Comparison of ENCODE assay signal across 32 cellular contexts in genomic region chr17:82656266-82656665, GRCh38.
"Had no signal": no experiment of that assay in that cellular context is flagged by ENCODE, and none has a peak within 500 bp of the region (broad histone marks: within the 10 kb centered on the region; RNA-seq: fewer than 3 reads in every experiment).

No MANE protein-coding gene starts in this region.

- FAIRE-seq: K562, TTC549 had no signal

- H3K4me2 ChIP-seq: SK-N-SH had no signal

- H3K36me3 ChIP-seq: adrenal gland, SJSA1 had no signal

- H3K36me3 Mint-ChIP-seq: activated naive CD4-positive, alpha-beta T cell treated with anti-CD3 and anti-CD28 coated beads, Interleukin-2, amount 50 U/mL, for 72 hours; WTC11 had no signal

- H3K9me3 ChIP-seq: adrenal gland, SJSA1, SK-N-SH had no signal

- DNase-seq: activated CD4-positive, alpha-beta T cell treated with anti-CD3 and anti-CD28 coated beads for 36 hours; activated CD4-positive, alpha-beta T cell treated with anti-CD3 and anti-CD28 coated beads, Interleukin-2, amount 10 ng/mL, durations not matched to agents 7 days and 5 days; activated CD4-positive, alpha-beta T cell treated with anti-CD3 and anti-CD28 coated beads, Interleukin-2, amount 50 U/mL, for 48 hours; activated CD8-positive, alpha-beta memory T cell treated with anti-CD3 and anti-CD28 coated beads, Interleukin-2, amount 50 U/mL, for 4 hours; activated CD8-positive, alpha-beta T cell treated with anti-CD3 and anti-CD28 coated beads, Interleukin-2, amount 10 ng/mL, durations not matched to agents 7 days and 5 days; activated gamma-delta T cell treated with Interleukin-2 at 50 U/mL for 16 hours; activated naive CD4-positive, alpha-beta T cell treated with anti-CD3 and anti-CD28 coated beads for 36 hours; activated T-cell treated with anti-CD3 and anti-CD28 coated beads for 4 hours; activated T-cell treated with anti-CD3 and anti-CD28 coated beads, Interleukin-2, amount 50 U/mL, for 4 hours; adrenal gland; central memory CD4-positive, alpha-beta T cell; NCI-H1105; NCI-H1417 treated with DMSO at 0.1 percent for 48 hours; NCI-H1694; NCI-H1930; NCI-H2081 treated with DMSO at 0.1 percent for 48 hours; NCI-H226; NCI-H446 treated with DMSO at 0.1 percent for 48 hours; NCI-H524; SHP77 treated with DMSO at 0.1 percent for 48 hours; SK-N-SH had no signal

- H3K4me1 ChIP-seq: SJSA1 had no signal

- H3K27ac ChIP-seq: SJSA1 had no signal

- H3K27me3 ChIP-seq: adrenal gland, SJSA1 had no signal

- H3K9ac ChIP-seq: SK-N-SH had no signal

- H3K9me3 Mint-ChIP-seq: activated naive CD4-positive, alpha-beta T cell treated with anti-CD3 and anti-CD28 coated beads for 36 hours; activated naive CD4-positive, alpha-beta T cell treated with anti-CD3 and anti-CD28 coated beads, Interleukin-2, amount 50 U/mL, for 72 hours; activated T-cell treated with anti-CD3 and anti-CD28 coated beads, Interleukin-2, amount 50 U/mL, for 4 hours; activated T-helper 1 cell treated with anti-CD3 and anti-CD28 coated beads, Interleukin-12 subunit alpha, Interleukin-12 subunit beta, Interleukin-2, Interleukin-4 antibody, amounts not matched to agents 30 ng/mL and 10 ng/mL and 1 ng/mL, durations not matched to agents 14 hours and 24 hours and 36 hours; brain; T-helper 1 cell treated with Interleukin-12 subunit alpha and Interleukin-12 subunit beta and Interleukin-4 antibody, amounts not matched to agents 30 μg/mL and 1 μg/mL, for 36 hours; T-helper 2 cell treated with Interferon-gamma antibody and Interleukin-4, amounts not matched to agents 5 μg/mL and 100 μg/mL, for 36 hours had no signal

- H3K27ac Mint-ChIP-seq: activated CD4-positive, alpha-beta T cell treated with anti-CD3 and anti-CD28 coated beads for 36 hours; activated CD4-positive, alpha-beta T cell treated with anti-CD3 and anti-CD28 coated beads, Interleukin-2, amount 10 ng/mL, durations not matched to agents 7 days and 5 days; activated CD8-positive, alpha-beta T cell treated with anti-CD3 and anti-CD28 coated beads, Interleukin-2, amount 10 ng/mL, durations not matched to agents 7 days and 5 days; activated naive CD4-positive, alpha-beta T cell treated with anti-CD3 and anti-CD28 coated beads for 36 hours; activated naive CD4-positive, alpha-beta T cell treated with anti-CD3 and anti-CD28 coated beads, Interleukin-2, amount 50 U/mL, for 72 hours; activated T-helper 1 cell treated with anti-CD3 and anti-CD28 coated beads, Interleukin-12 subunit alpha, Interleukin-12 subunit beta, Interleukin-2, Interleukin-4 antibody, amounts not matched to agents 30 ng/mL and 10 ng/mL and 1 ng/mL, durations not matched to agents 14 hours and 24 hours and 36 hours; T-helper 1 cell treated with Interleukin-12 subunit alpha and Interleukin-12 subunit beta and Interleukin-4 antibody, amounts not matched to agents 30 μg/mL and 1 μg/mL, for 36 hours; T-helper 2 cell treated with Interferon-gamma antibody and Interleukin-4, amounts not matched to agents 5 μg/mL and 100 μg/mL, for 36 hours; WTC11 had no signal

- H3K4me3 ChIP-seq: adrenal gland, K562, SJSA1 had no signal

- H3K4me3 Mint-ChIP-seq: activated CD4-positive, alpha-beta T cell treated with anti-CD3 and anti-CD28 coated beads for 36 hours; activated CD4-positive, alpha-beta T cell treated with anti-CD3 and anti-CD28 coated beads, Interleukin-2, amount 10 ng/mL, durations not matched to agents 7 days and 5 days; activated CD8-positive, alpha-beta T cell treated with anti-CD3 and anti-CD28 coated beads, Interleukin-2, amount 10 ng/mL, durations not matched to agents 7 days and 5 days; activated naive CD4-positive, alpha-beta T cell treated with anti-CD3 and anti-CD28 coated beads for 36 hours; activated T-cell treated with anti-CD3 and anti-CD28 coated beads, Interleukin-2, amount 50 U/mL, for 4 hours; activated T-helper 1 cell treated with anti-CD3 and anti-CD28 coated beads, Interleukin-12 subunit alpha, Interleukin-12 subunit beta, Interleukin-2, Interleukin-4 antibody, amounts not matched to agents 30 ng/mL and 10 ng/mL and 1 ng/mL, durations not matched to agents 14 hours and 24 hours and 36 hours; brain; T-helper 1 cell treated with Interleukin-12 subunit alpha and Interleukin-12 subunit beta and Interleukin-4 antibody, amounts not matched to agents 30 μg/mL and 1 μg/mL, for 36 hours; T-helper 2 cell treated with Interferon-gamma antibody and Interleukin-4, amounts not matched to agents 5 μg/mL and 100 μg/mL, for 36 hours; WTC11 had no signal

- H3K4me1 Mint-ChIP-seq: activated CD4-positive, alpha-beta T cell treated with anti-CD3 and anti-CD28 coated beads for 36 hours; activated CD4-positive, alpha-beta T cell treated with anti-CD3 and anti-CD28 coated beads, Interleukin-2, amount 10 ng/mL, durations not matched to agents 7 days and 5 days; brain; WTC11 had no signal

- ATAC-seq: activated CD4-positive, alpha-beta T cell treated with anti-CD3 and anti-CD28 coated beads for 36 hours; activated CD4-positive, CD25-positive, alpha-beta regulatory T cell treated with anti-CD3 and anti-CD28 coated beads, Interleukin-2, amount 50 U/mL, for 24 hours; activated CD8-positive, alpha-beta T cell treated with anti-CD3 and anti-CD28 coated beads, Interleukin-2, amount 10 ng/mL, durations not matched to agents 7 days and 5 days; activated naive CD4-positive, alpha-beta T cell treated with anti-CD3 and anti-CD28 coated beads, Interleukin-2, amount 50 U/mL, for 72 hours; activated T-cell treated with anti-CD3 and anti-CD28 coated beads, Interleukin-2, amount 50 U/mL, for 4 hours; K562; Panc1; WTC11 had no signal

- H3K27me3 Mint-ChIP-seq: activated CD4-positive, alpha-beta T cell treated with anti-CD3 and anti-CD28 coated beads for 36 hours; activated CD4-positive, alpha-beta T cell treated with anti-CD3 and anti-CD28 coated beads, Interleukin-2, amount 10 ng/mL, durations not matched to agents 7 days and 5 days; brain had no signal
